In the genomic region with DNA sequence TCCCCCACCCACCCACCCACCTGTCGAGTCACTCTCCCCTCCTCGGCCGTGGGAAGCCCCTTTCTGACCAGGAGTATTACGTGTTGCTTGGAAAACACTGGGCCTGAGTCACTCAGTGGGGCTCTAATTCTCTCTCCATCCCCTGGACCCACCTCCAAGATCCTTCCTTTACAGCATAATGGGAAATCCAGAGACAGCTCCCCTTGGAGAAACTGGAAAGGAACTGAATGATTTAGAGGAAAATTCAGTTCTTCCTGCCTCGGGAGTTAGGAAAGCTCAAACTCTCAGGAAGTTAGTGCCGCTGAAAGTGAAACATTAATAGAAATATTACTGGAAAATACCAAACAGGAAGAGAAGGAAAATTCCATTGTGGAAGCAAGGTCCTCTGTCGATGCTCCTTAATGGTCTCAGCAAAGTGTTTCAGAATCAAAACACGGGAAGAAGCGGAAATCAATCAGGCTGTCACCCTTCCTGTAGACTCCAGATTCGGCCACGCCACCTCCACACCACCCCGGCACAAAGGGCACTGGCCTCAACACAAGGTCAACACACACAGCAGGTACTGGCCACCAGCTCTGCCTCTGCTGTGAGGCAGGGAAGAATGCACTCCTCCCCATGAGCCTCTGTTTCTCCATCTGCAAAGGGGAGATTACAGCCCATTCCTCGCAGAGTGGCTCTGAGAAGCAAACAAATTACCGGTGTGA, we compare ENCODE assay signal across 12 cellular contexts. TPM values are rescaled to one million over a fixed set of nuclear protein-coding genes. Genes with fewer than 3 reads are reported as not detected.
A peak's percentile ranks its signal among the peaks of the same experiment; 100 is the strongest.
DNase-seq lines count a peak whose midpoint lies in the region; ATAC-seq, FAIRE-seq and TF ChIP-seq lines count a peak whose summit lies in the region.
"Had no signal": no experiment of that assay in that cellular context is flagged by ENCODE, and none has a peak within 500 bp of the region (broad histone marks: within the 10 kb centered on the region; RNA-seq: fewer than 3 reads in every experiment).

No MANE protein-coding gene starts in this region.

- peak overlapping the region in 1 of 2 donors; percentile 23 for H3K4me3 ChIP-seq in kidney (ENCODE audit: low read length in 2 of 2)
- H3K4me3 ChIP-seq: colonic mucosa had no signal

- H3K36me3 ChIP-seq in kidney (ENCODE audit: control insufficient read depth in 1 of 2, insufficient read depth in 2 of 2, low read length in 2 of 2), result no peaks in the 10 kb centered on the region

- peak overlapping the region; percentile 65 to 86 for H3K27ac ChIP-seq in kidney (ENCODE audit: low read depth in 2 of 2, low read length in 2 of 2)
- H3K27ac ChIP-seq: colonic mucosa had no signal

- H3K36me3 Mint-ChIP-seq in chondrocyte (ENCODE audit: low read depth), result no peaks in the 10 kb centered on the region

- H3K9ac ChIP-seq in kidney (ENCODE audit: low read length in 2 of 2), result peak overlapping the region in 1 of 2 donors; percentile 44

- H3K4me1 Mint-ChIP-seq in chondrocyte (ENCODE audit: low read depth), result peaks cover 68% of the 10 kb centered on the region
- H3K4me1 Mint-ChIP-seq: immature natural killer cell had no signal

- FAIRE-seq in kidney (lab: Jason Lieb, UNC), result no peak

- H3K27ac Mint-ChIP-seq in chondrocyte (ENCODE audit: unreplicated experiment), result peak overlapping the region; percentile 77
- H3K27ac Mint-ChIP-seq: immature natural killer cell had no signal

- DNase-seq in Daoy (ENCODE audit: low read depth) (peak; percentile 81), chondrocyte (ENCODE audit: low spot score) (no peak), kidney (peak; percentile 68), renal cortical epithelial cell (ENCODE audit: low read depth) (peak; percentile 82), NCI-H1694 (lab: John Stamatoyannopoulos, UW) (no peak), epidermal melanocyte (ENCODE audit: insufficient read length, low spot score) (no peak), 8988T (no peak)
- DNase-seq: colonic mucosa, immature natural killer cell, NCI-H1092 treated with DMSO at 0.1 percent for 48 hours, NCI-H226 had no signal

- TF ChIP-seq CTCF in chondrocyte (IDR thresholded peaks at IDR 0.05) (no peak), kidney (IDR thresholded peaks at IDR 0.05; ENCODE audit: borderline replicate concordance, extremely low read depth, insufficient read depth) (no peak)

- intact Hi-C loops in kidney (cut with DNase I), result no loop called here

- no peaks in the 10 kb centered on the region for H3K9me3 ChIP-seq in kidney (ENCODE audit: control insufficient read depth in 1 of 2, low read length in 2 of 2)
- H3K9me3 ChIP-seq: colonic mucosa had no signal

- ATAC-seq in GM18519 (IDR thresholded peaks at IDR 0.05; ENCODE audit: low FRiP score, unreplicated experiment), result no peak

- H3K9me3 Mint-ChIP-seq in chondrocyte (ENCODE audit: low read depth), result peaks cover 3% of the 10 kb centered on the region
- H3K9me3 Mint-ChIP-seq: immature natural killer cell had no signal

- H3K4me1 ChIP-seq in kidney (ENCODE audit: control insufficient read depth in 1 of 2, insufficient read depth in 1 of 2, low read depth in 1 of 2, low read length in 2 of 2), result peaks cover 45 to 47% of the 10 kb centered on the region in 2 donors
- H3K4me1 ChIP-seq: colonic mucosa had no signal

- H3K27me3 Mint-ChIP-seq in chondrocyte (ENCODE audit: low read depth), result no peaks in the 10 kb centered on the region

- H3K4me3 Mint-ChIP-seq in chondrocyte (ENCODE audit: unreplicated experiment), result no peak overlapping the region
- H3K4me3 Mint-ChIP-seq: immature natural killer cell had no signal

RNA-seq across cellular contexts. Expression of a gene that starts 9.6 kb away (rescaled TPM):
- 27.0 and 27.4 TPM in 2 replicates for total RNA-seq in Daoy (2014; rRNA removed; shearing (Covaris generic))
- total RNA-seq in chondrocyte (19.6 to 25.1 TPM (median 23.8 TPM) in 3 replicates), kidney (39.8 TPM), renal cortical epithelial cell (36.6 and 37.3 TPM in 2 replicates)
- 16.4 TPM for polyA plus RNA-seq in kidney (ENCODE audit: insufficient read depth, low read depth, low replicate concordance)

Comparison
In these comparisons a context has a peak if more than half of its experiments do, and no peak if none do; other contexts are left out.
1. DNase-seq: peak in Daoy (single experiment), kidney (single experiment) and renal cortical epithelial cell (single experiment); none in chondrocyte (single experiment), NCI-H1694 (single experiment), epidermal melanocyte (single experiment) and 8988T (single experiment).